In genomic region chr1:236501093-236501492, GRCh38 we compare ENCODE assay signal across 19 cellular contexts. TPM values are rescaled to one million over a fixed set of nuclear protein-coding genes. Genes with fewer than 3 reads are reported as not detected.
A peak's percentile ranks its signal among the peaks of the same experiment; 100 is the strongest.
DNase-seq lines count a peak whose midpoint lies in the region; ATAC-seq, FAIRE-seq and TF ChIP-seq lines count a peak whose summit lies in the region.
"Had no signal": no experiment of that assay in that cellular context is flagged by ENCODE, and none has a peak within 500 bp of the region (broad histone marks: within the 10 kb centered on the region; RNA-seq: fewer than 3 reads in every experiment).

No MANE protein-coding gene starts in this region.

- no peak for FAIRE-seq in K562 (lab: Jason Lieb, UNC)
- FAIRE-seq: A549, D721Med, G401.6, GM12891, GM19239 had no signal

- no peak for ATAC-seq in K562
- ATAC-seq: A549; CD8-positive, alpha-beta T cell had no signal

- no peaks in the 10 kb centered on the region for H3K9me1 ChIP-seq in K562 (ENCODE audit: control insufficient read depth, insufficient read depth, low read length)

- H3K4me1 ChIP-seq in HEK293 (ENCODE audit: control insufficient read depth, insufficient read depth, low read length), result peaks cover 6% of the 10 kb centered on the region; the same call in 1 of the 2 replicates
- H3K4me1 ChIP-seq in PC-9 (replicated peaks; ENCODE audit: insufficient read depth), result peaks cover 45% of the 10 kb centered on the region
- peaks cover 5 to 6% of the 10 kb centered on the region in 2 experiments; a peak in 3 of 5 replicates for H3K4me1 ChIP-seq in K562 (replicated peaks in 1 of 2; ENCODE audit: control insufficient read depth in 2 of 2, insufficient read depth in 2 of 2, low read length in 2 of 2)

- TF ChIP-seq RAD21 in K562 (CRISPR knock-in tag; conservative IDR thresholded peaks at IDR 0.05 in 1 of 2, IDR thresholded peaks at IDR 0.05 in 1 of 2), result no peak

- CTCF ChIA-PET in HEK293 (lab: Yijun Ruan, JAX) (interaction anchor here (0.6 to 0.9 kb wide), 3 partner anchors 207 to 410 kb away, joined by 4 read pairs; no protein-coding TSS in a partner anchor), PC-9 (lab: Charles Lee) (no interaction called here), K562 (lab: Yijun Ruan, JAX; ENCODE audit: low intra/inter-chr PET ratio) (no interaction called here)

- H3K27me3 ChIP-seq in PC-9 (ENCODE audit: insufficient read depth, low read depth), result no peaks in the 10 kb centered on the region
- H3K27me3 ChIP-seq in K562 (ENCODE audit: control insufficient read depth in 2 of 2, insufficient read depth in 2 of 2, low read length in 2 of 2), result no peaks in the 10 kb centered on the region; a peak in 1 of 5 replicates
- H3K27me3 ChIP-seq: BLaER1 treated with 17β-estradiol and CSF1 and Interleukin-3, amounts not matched to agents 10 nM and 100 nM had no signal

- no peaks in the 10 kb centered on the region for H3K9me3 ChIP-seq in HEK293 (ENCODE audit: control insufficient read depth, insufficient read depth, low read depth, low read length)
- no peaks in the 10 kb centered on the region for H3K9me3 ChIP-seq in PC-9 (ENCODE audit: insufficient read depth, low read depth)
- no peaks in the 10 kb centered on the region for H3K9me3 ChIP-seq in K562 (replicated peaks; ENCODE audit: control insufficient read depth, insufficient read depth, low read depth, low read length)
- H3K9me3 ChIP-seq: A549; BLaER1 treated with 17β-estradiol and CSF1 and Interleukin-3, amounts not matched to agents 10 nM and 100 nM; Caco-2 had no signal

- TF ChIP-seq POLR2A in K562 (conservative IDR thresholded peaks at IDR 0.05), result no peak

- H3K4me2 ChIP-seq in PC-9 (no peak overlapping the region), K562 (ENCODE audit: insufficient read depth, low read length) (no peak overlapping the region)
- H3K4me2 ChIP-seq: A549 had no signal

- intact Hi-C loops in PC-9 (cut with micrococcal nuclease; ENCODE audit: unreplicated experiment) (no loop called here), K562 (cut with micrococcal nuclease) (no loop called here)

- H3K4me3 ChIP-seq in HEK293 (ENCODE audit: low read depth, low read length) (no peak overlapping the region), PC-9 (no peak overlapping the region), K562 (no peak overlapping the region)
- H3K4me3 ChIP-seq: A549; BLaER1 treated with 17β-estradiol and CSF1 and Interleukin-3, amounts not matched to agents 10 nM and 100 nM had no signal

- no peaks in the 10 kb centered on the region for H3K9me2 ChIP-seq in PC-9 (ENCODE audit: insufficient read depth)

- H3K27ac ChIP-seq in HEK293 (ENCODE audit: extremely low read depth, low read depth, low read length) (no peak overlapping the region), PC-9 (peak overlapping the region; percentile 96; the same call in 1 of the 2 replicates), K562 (ENCODE audit: extremely low read depth, low read depth, low read length) (no peak overlapping the region)
- H3K27ac ChIP-seq: BLaER1 treated with 17β-estradiol and CSF1 and Interleukin-3, amounts not matched to agents 10 nM and 100 nM; C4-2B had no signal

- H3F3A ChIP-seq in PC-9 (ENCODE audit: insufficient read depth, low read depth), result peaks cover 26% of the 10 kb centered on the region

- WGBS in K562 (ENCODE audit: insufficient coverage, low coverage, missing lambda C conversion rate), result 70% methylated on average over 6 of the region's 6 CpGs

- no peaks in the 10 kb centered on the region for H3K36me3 ChIP-seq in HEK293 (ENCODE audit: control insufficient read depth in 2 of 2, insufficient read depth in 1 of 2, low read length in 2 of 2)
- no peaks in the 10 kb centered on the region for H3K36me3 ChIP-seq in PC-9 (ENCODE audit: low read depth)
- no peaks in the 10 kb centered on the region for H3K36me3 ChIP-seq in K562 (ENCODE audit: control insufficient read depth, insufficient read depth, low read length)
- H3K36me3 ChIP-seq: BLaER1 treated with 17β-estradiol and CSF1 and Interleukin-3, amounts not matched to agents 10 nM and 100 nM had no signal

- no peak overlapping the region for H2AFZ ChIP-seq in PC-9
- H2AFZ ChIP-seq in K562 (ENCODE audit: low read depth, low read length), result no peak overlapping the region

- H4K20me1 ChIP-seq in PC-9 (ENCODE audit: insufficient read depth) (no peaks in the 10 kb centered on the region), K562 (replicated peaks; ENCODE audit: control insufficient read depth, insufficient read depth, low read length) (no peaks in the 10 kb centered on the region)
- H4K20me1 ChIP-seq: BLaER1 treated with 17β-estradiol and CSF1 and Interleukin-3, amounts not matched to agents 10 nM and 100 nM had no signal

- no peak for TF ChIP-seq EP300 in K562 (IDR thresholded peaks at IDR 0.05; ENCODE audit: low read length)

- TF ChIP-seq CTCF in HEK293 (tag by site-specific recombination; IDR thresholded peaks at IDR 0.05) (no peak), PC-9 (conservative IDR thresholded peaks at IDR 0.05) (no peak), K562 (IDR thresholded peaks at IDR 0.05 in 2 of 3, conservative IDR thresholded peaks at IDR 0.05 in 1 of 3; ENCODE audit: insufficient read depth in 2 of 3, low read depth in 1 of 3, low read length in 3 of 3) (no peak)

- in situ Hi-C loops in K562 (cut with MboI), result no loop called here

- DNase-seq in PC-9 (no peak), K562 (ENCODE audit: extremely low read depth in 1 of 4, low spot score in 3 of 4) (no peak), NCI-H1105 treated with DMSO at 0.1 percent for 48 hours (lab: John Stamatoyannopoulos, UW) (no peak), RPMI8226 (no peak)
- DNase-seq: AML-193; Caco-2; Calu3; CD4-positive, alpha-beta T cell; CD8-positive, alpha-beta T cell; DMS79 treated with DMSO at 0.1 percent for 48 hours; GF-D8 had no signal

- H3K9ac ChIP-seq in K562 (ENCODE audit: insufficient read depth in 1 of 2, low read depth in 2 of 2, low read length in 2 of 2), result no peak overlapping the region
- H3K9ac ChIP-seq: BLaER1 treated with 17β-estradiol and CSF1 and Interleukin-3, amounts not matched to agents 10 nM and 100 nM had no signal

- BruUV-seq in PC-9 (replicated peaks; lab: Mats Ljungman, UMichigan) (no TSS peak), K562 (replicated peaks; lab: Mats Ljungman, UMichigan) (no TSS peak)

- H3K79me2 ChIP-seq in PC-9 (ENCODE audit: low read depth), result no peaks in the 10 kb centered on the region
- H3K79me2 ChIP-seq in K562 (ENCODE audit: control insufficient read depth, insufficient read depth, low read length), result no peaks in the 10 kb centered on the region

- POLR2A ChIA-PET in HEK293 (lab: Yijun Ruan, JAX) (interaction anchor here (1.0 kb wide), 1 partner anchor 17 kb away, joined by 3 read pairs; no protein-coding TSS in a partner anchor), PC-9 (lab: Charles Lee; ENCODE audit: unreplicated experiment) (no interaction called here), K562 (lab: Yijun Ruan, JAX) (interaction anchor here (0.6 to 0.8 kb wide), 3 partner anchors 21 to 1262 kb away, joined by 3 read pairs; no protein-coding TSS in a partner anchor)

TF ChIP-seq in HEK293, 187 proteins besides CTCF, POLR2A, EP300 and RAD21:
- TF ChIP-seq ATF2 (tag by site-specific recombination; IDR thresholded peaks at IDR 0.05; ENCODE audit: low read depth), result no peak
- TF ChIP-seq ZNF549 (tag by site-specific recombination; IDR thresholded peaks at IDR 0.05), result peak; percentile 95

TF ChIP-seq in K562, 482 proteins besides CTCF, POLR2A, EP300 and RAD21 (continues in another document):
- TF ChIP-seq MEIS2 (IDR thresholded peaks at IDR 0.05; ENCODE audit: partially characterized antibody) (peak; percentile 9), GTF2B (IDR thresholded peaks at IDR 0.05; ENCODE audit: extremely low read depth, insufficient read length) (no peak), SP1 (CRISPR knock-in tag; IDR thresholded peaks at IDR 0.05) (no peak), MAFG (tag; conservative IDR thresholded peaks at IDR 0.05) (no peak), ZBTB5 (IDR thresholded peaks at IDR 0.05) (no peak)

RNA-seq across cellular contexts. Expression of gene LGALS8, which starts 22.7 kb away (rescaled TPM):
- total RNA-seq in PC-9 (2021), result 36.4 and 59.2 TPM in 2 replicates
- total RNA-seq in K562 (2011; cell fraction: chromatin; rRNA removed; ENCODE audit: low replicate concordance), result 123 and 174 TPM in 2 replicates
- 65.5 and 71.3 TPM in 2 replicates for total RNA-seq in K562 (2011; cell fraction: nucleolus; rRNA removed)
- total RNA-seq in K562 (2011; cell fraction: nucleoplasm; rRNA removed), result 91.4 and 121 TPM in 2 replicates
- 47.4 and 57.4 TPM in 2 replicates for total RNA-seq in K562 (2014; rRNA removed)
- total RNA-seq in K562 (2014; rRNA removed; fragmentation: Illumina TruSeq; extraction: Trizol), result 69.1 and 93.7 TPM in 2 replicates
- 66.6 and 74.1 TPM in 2 replicates for total RNA-seq in K562 (2015; rRNA removed; fragmentation: Illumina TruSeq; extraction: Trizol)
- total RNA-seq in K562 (2021), result 53.5 and 59.1 TPM in 2 replicates
- 65.2 and 70.3 TPM in 2 replicates for polyA plus RNA-seq in K562 (2011; rRNA removed)
- 20.6 and 40.3 TPM in 2 replicates for polyA plus RNA-seq in K562 (2011; cell fraction: cytosol; rRNA removed)
- polyA plus RNA-seq in K562 (2011; cell fraction: nucleus; rRNA removed), result 190 and 230 TPM in 2 replicates
- 66.1 and 79.9 TPM in 2 replicates for polyA plus RNA-seq in K562 (2012)
- polyA plus RNA-seq in K562 (2014; fragmentation: Illumina TruSeq; extraction: Trizol), result 69.4 and 79.8 TPM in 2 replicates
- polyA plus RNA-seq in K562 (2014; fragmentation: Nextera tagmentation; extraction: Ambion mirVana), result 10 to 100 TPM; 62.7 to 87.7 TPM
- 71.0 and 82.8 TPM in 2 replicates for polyA plus RNA-seq in K562 (2014; rRNA removed)
- polyA minus RNA-seq in K562 (2011; rRNA and poly(A)+ RNA removed), result 67.2 and 83.5 TPM in 2 replicates
- polyA minus RNA-seq in K562 (2011; cell fraction: cytosol; rRNA and poly(A)+ RNA removed), result 24.7 and 31.0 TPM in 2 replicates
- polyA minus RNA-seq in K562 (2011; cell fraction: nucleus; rRNA and poly(A)+ RNA removed), result 64.2 and 87.4 TPM in 2 replicates
